In the genomic region with DNA sequence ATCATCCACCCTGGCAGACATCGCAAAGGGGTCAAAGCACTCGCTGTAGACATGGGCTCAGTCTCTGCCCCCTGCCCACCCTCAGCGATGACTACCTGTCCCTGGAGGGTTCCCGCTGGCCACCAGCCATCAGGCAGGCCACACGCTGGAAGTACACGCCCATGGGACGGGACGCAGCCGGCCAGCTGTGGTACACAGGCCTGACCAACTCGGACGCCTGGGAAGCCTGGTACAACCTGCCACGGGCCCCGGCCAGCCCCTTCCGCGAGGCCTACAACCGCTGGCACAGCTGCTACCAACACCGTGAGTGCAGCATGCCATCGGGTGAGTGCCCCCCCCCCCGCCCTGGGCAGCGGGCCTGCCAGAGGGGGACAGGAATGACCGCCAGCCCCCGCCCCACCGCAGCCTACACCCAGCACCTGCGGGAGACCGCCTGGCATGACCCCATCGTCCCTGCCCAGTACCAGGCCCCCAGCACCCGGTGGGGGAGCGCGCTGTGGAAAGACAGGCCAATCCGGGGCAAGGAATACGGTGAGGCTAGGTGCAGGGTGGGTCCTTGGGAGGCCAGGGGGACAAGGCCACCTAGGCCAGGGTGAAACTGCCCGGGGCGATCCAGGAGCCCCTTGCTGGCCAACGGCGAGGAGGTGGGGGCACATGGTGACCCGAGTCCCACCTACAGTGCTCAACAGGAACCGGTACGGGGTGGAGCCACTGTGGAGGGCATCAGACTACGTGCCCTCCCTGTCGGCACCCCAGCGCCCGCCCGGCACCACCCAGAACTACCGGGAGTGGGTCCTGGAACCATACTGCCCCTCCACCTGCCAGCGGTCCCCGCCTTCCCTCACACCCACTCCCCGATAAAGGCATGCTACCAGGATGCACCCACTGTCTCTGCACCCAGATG, we compare ENCODE assay signal across 22 cellular contexts. TPM values are rescaled to one million over a fixed set of nuclear protein-coding genes. Genes with fewer than 3 reads are reported as not detected.
DNase-seq lines count a peak whose midpoint lies in the region; ATAC-seq and TF ChIP-seq lines count a peak whose summit lies in the region.
"Had no signal": no experiment of that assay in that cellular context is flagged by ENCODE, and none has a peak within 500 bp of the region (broad histone marks: within the 10 kb centered on the region; RNA-seq: fewer than 3 reads in every experiment).

No MANE protein-coding gene starts in this region.

- ATAC-seq in heart left ventricle (peak in 3 of 4 donors; percentile 8 to 22 (median 21)), thoracic aorta (ENCODE audit: insufficient number of reproducible peaks, low FRiP score, low read depth) (no peak)
- ATAC-seq: left lung, T-cell had no signal

- H3K79me2 ChIP-seq in SK-N-SH (ENCODE audit: insufficient read depth), result no peaks in the 10 kb centered on the region

- H2AFZ ChIP-seq in SK-N-SH (ENCODE audit: low read depth), result no peak overlapping the region

- peaks cover 3% of the 10 kb centered on the region for H3F3A ChIP-seq in SK-N-SH (replicated peaks; ENCODE audit: insufficient read depth)

- H3K27me3 ChIP-seq in heart left ventricle, result no peaks in the 10 kb centered on the region
- H3K27me3 ChIP-seq in right atrium auricular region, result no peaks in the 10 kb centered on the region
- H3K27me3 ChIP-seq in thoracic aorta (replicated peaks; ENCODE audit: insufficient read depth), result no peaks in the 10 kb centered on the region
- no peaks in the 10 kb centered on the region for H3K27me3 ChIP-seq in HAP-1 (ENCODE audit: low read depth)
- H3K27me3 ChIP-seq in SK-N-SH (ENCODE audit: insufficient read depth), result no peaks in the 10 kb centered on the region
- H3K27me3 ChIP-seq: BLaER1, left lung, neutrophil, vagina had no signal

- TF ChIP-seq EP300 in SK-N-SH (IDR thresholded peaks at IDR 0.05; ENCODE audit: borderline replicate concordance in 1 of 2, low read depth in 1 of 2, low read length in 1 of 2), result no peak

- H3K4me3 Mint-ChIP-seq in activated CD4-positive, alpha-beta memory T cell treated with anti-CD3 and anti-CD28 coated beads, Interleukin-2, amount 10 ng/mL, durations not matched to agents 7 days and 5 days, result no peak overlapping the region
- H3K4me3 Mint-ChIP-seq: activated CD4-positive, alpha-beta memory T cell treated with anti-CD3 and anti-CD28 coated beads for 36 hours; activated naive CD4-positive, alpha-beta T cell treated with anti-CD3 and anti-CD28 coated beads for 36 hours; activated T-cell treated with anti-CD3 and anti-CD28 coated beads, Interleukin-2, amount 50 U/mL, for 24 hours; T-cell had no signal

- peaks cover 3% of the 10 kb centered on the region for H3K4me1 Mint-ChIP-seq in activated CD4-positive, alpha-beta memory T cell treated with anti-CD3 and anti-CD28 coated beads, Interleukin-2, amount 10 ng/mL, durations not matched to agents 7 days and 5 days

- H4K20me1 ChIP-seq in SK-N-SH (ENCODE audit: insufficient read depth), result 0 out of 2 replicates have a peak, but pooled peaks cover 7% of the 10 kb centered on the region

- peaks cover 0 to 11% (median 0%) of the 10 kb centered on the region in 12 donors for H3K4me1 ChIP-seq in heart left ventricle
- no peaks in the 10 kb centered on the region for H3K4me1 ChIP-seq in right atrium auricular region
- H3K4me1 ChIP-seq in thoracic aorta (ENCODE audit: control insufficient read depth in 1 of 2, low read depth in 2 of 2), result peaks cover 0 to 14% of the 10 kb centered on the region in 2 donors
- no peaks in the 10 kb centered on the region for H3K4me1 ChIP-seq in HAP-1
- H3K4me1 ChIP-seq in SK-N-SH (ENCODE audit: control insufficient read depth in 1 of 2, insufficient read depth in 2 of 2, low read depth in 1 of 2, low read length in 1 of 2), result no peaks in the 10 kb centered on the region; a peak in 1 of 4 replicates
- H3K4me1 ChIP-seq: BLaER1, vagina had no signal

- intact Hi-C loops in heart left ventricle (cut with DNase I), result loop anchor here in 1 of 10 donors (2.0 to 10.0 kb wide), 2 partner anchors 75 to 161 kb away; a partner anchor contains a TSS

- H3K9ac ChIP-seq in SK-N-SH, result no peak overlapping the region
- H3K9ac ChIP-seq: BLaER1, KMS-11 had no signal

- peaks cover 5% of the 10 kb centered on the region for H3K9me3 Mint-ChIP-seq in activated CD4-positive, alpha-beta memory T cell treated with anti-CD3 and anti-CD28 coated beads, Interleukin-2, amount 10 ng/mL, durations not matched to agents 7 days and 5 days
- H3K9me3 Mint-ChIP-seq: activated CD4-positive, alpha-beta memory T cell treated with anti-CD3 and anti-CD28 coated beads for 36 hours; activated naive CD4-positive, alpha-beta T cell treated with anti-CD3 and anti-CD28 coated beads for 36 hours had no signal

- H3K36me3 Mint-ChIP-seq in activated CD4-positive, alpha-beta memory T cell treated with anti-CD3 and anti-CD28 coated beads, Interleukin-2, amount 10 ng/mL, durations not matched to agents 7 days and 5 days (ENCODE audit: low read depth), result peaks cover 17% of the 10 kb centered on the region

- no peaks in the 10 kb centered on the region for H3K9me2 ChIP-seq in SK-N-SH

- H3K36me3 ChIP-seq in heart left ventricle (peaks cover 0 to 49% (median 14%) of the 10 kb centered on the region in 9 donors), right atrium auricular region (no peaks in the 10 kb centered on the region), thoracic aorta (no peaks in the 10 kb centered on the region), HAP-1 (replicated peaks) (peaks cover 21% of the 10 kb centered on the region), SK-N-SH (replicated peaks in 1 of 2; ENCODE audit: control insufficient read depth in 1 of 2, insufficient read depth in 2 of 2, low read length in 1 of 2) (peaks cover 0 to 25% of the 10 kb centered on the region in 2 experiments)

- in situ Hi-C loops in HAP-1 (cut with MboI; ENCODE audit: low sequenced_read_pairs), result no loop called here

- no peak overlapping the region for H3K27ac Mint-ChIP-seq in activated CD4-positive, alpha-beta memory T cell treated with anti-CD3 and anti-CD28 coated beads, Interleukin-2, amount 10 ng/mL, durations not matched to agents 7 days and 5 days
- H3K27ac Mint-ChIP-seq: activated CD4-positive, alpha-beta memory T cell treated with anti-CD3 and anti-CD28 coated beads for 36 hours; activated naive CD4-positive, alpha-beta T cell treated with anti-CD3 and anti-CD28 coated beads for 36 hours had no signal

- H3K27ac ChIP-seq in heart left ventricle (no peak overlapping the region), right atrium auricular region (no peak overlapping the region), thoracic aorta (peak overlapping the region; percentile 5 to 22), SK-N-SH (ENCODE audit: low read depth in 2 of 2, low read length in 1 of 2) (no peak overlapping the region; a peak in 1 of 4 replicates)
- H3K27ac ChIP-seq: BLaER1, KMS-11, left lung, vagina had no signal

- DNase-seq in heart left ventricle, result peak in 2 of 5 donors; percentile 58 to 67
- DNase-seq in right atrium auricular region (ENCODE audit: low spot score), result no peak
- peak; percentile 23 for DNase-seq in fibroblast of mammary gland (ENCODE audit: low read depth)
- DNase-seq in nucleus accumbens (lab: John Stamatoyannopoulos, UW), result peak in 43 of 56 donors; percentile 9 to 88 (median 44)
- no peak for DNase-seq in thoracic aorta (ENCODE audit: low spot score)
- no peak for DNase-seq in activated CD4-positive, alpha-beta memory T cell treated with anti-CD3 and anti-CD28 coated beads, Interleukin-2, amount 10 ng/mL, durations not matched to agents 7 days and 5 days
- no peak for DNase-seq in HAP-1 (ENCODE audit: low spot score in 2 of 2)
- no peak for DNase-seq in SK-N-SH
- DNase-seq: activated CD4-positive, alpha-beta memory T cell treated with anti-CD3 and anti-CD28 coated beads for 36 hours; activated naive CD4-positive, alpha-beta T cell treated with anti-CD3 and anti-CD28 coated beads for 36 hours; activated T-cell treated with anti-CD3 and anti-CD28 coated beads, Interleukin-2, amount 50 U/mL, for 24 hours; foreskin melanocyte; left lung; NCI-H2029 treated with DMSO at 0.1 percent for 48 hours; NCI-H524 treated with DMSO at 0.1 percent for 48 hours; stimulated activated CD4-positive, alpha-beta T cell treated with anti-CD3 and anti-CD28 coated beads, Interleukin-2, amount 100 ng/mL, for 24 hours; T-cell had no signal

- CTCF ChIA-PET in activated CD4-positive, alpha-beta memory T cell treated with anti-CD3 and anti-CD28 coated beads, Interleukin-2, amount 10 ng/mL, durations not matched to agents 7 days and 5 days (lab: Charles Lee), result interaction anchor here (0.5 to 3.5 kb wide), 2 partner anchors 13 to 39 kb away, joined by 3 to 40 read pairs; a partner anchor contains a TSS
- CTCF ChIA-PET in SK-N-SH (lab: Yijun Ruan, JAX), result interaction anchor here (1.5 to 6.0 kb wide), 2 partner anchors 14 to 15 kb away, joined by 3 to 73 read pairs; a partner anchor contains a TSS

- no peak for TF ChIP-seq RAD21 in SK-N-SH (IDR thresholded peaks at IDR 0.05; ENCODE audit: low read length)

- no peaks in the 10 kb centered on the region for H3K27me3 Mint-ChIP-seq in activated CD4-positive, alpha-beta memory T cell treated with anti-CD3 and anti-CD28 coated beads, Interleukin-2, amount 10 ng/mL, durations not matched to agents 7 days and 5 days
- H3K27me3 Mint-ChIP-seq: activated CD4-positive, alpha-beta memory T cell treated with anti-CD3 and anti-CD28 coated beads for 36 hours; activated T-cell treated with anti-CD3 and anti-CD28 coated beads, Interleukin-2, amount 50 U/mL, for 24 hours; T-cell had no signal

- no peak overlapping the region for H3K4me2 ChIP-seq in SK-N-SH
- H3K4me2 ChIP-seq: BLaER1, KMS-11 had no signal

- H3K9me3 ChIP-seq in heart left ventricle, result no peaks in the 10 kb centered on the region
- H3K9me3 ChIP-seq in right atrium auricular region, result no peaks in the 10 kb centered on the region
- H3K9me3 ChIP-seq in thoracic aorta, result no peaks in the 10 kb centered on the region
- no peaks in the 10 kb centered on the region for H3K9me3 ChIP-seq in HAP-1
- H3K9me3 ChIP-seq in SK-N-SH, result no peaks in the 10 kb centered on the region
- H3K9me3 ChIP-seq: BLaER1, left lung, neutrophil, vagina had no signal

- H3K4me3 ChIP-seq in heart left ventricle (no peak overlapping the region), right atrium auricular region (no peak overlapping the region), fibroblast of mammary gland (ENCODE audit: control insufficient read depth, low read depth, low read length) (no peak overlapping the region), thoracic aorta (no peak overlapping the region), HAP-1 (no peak overlapping the region), SK-N-SH (ENCODE audit: low read depth in 2 of 2, low read length in 1 of 2) (no peak overlapping the region)
- H3K4me3 ChIP-seq: BLaER1, left lung, vagina had no signal

- POLR2A ChIA-PET in activated CD4-positive, alpha-beta memory T cell treated with anti-CD3 and anti-CD28 coated beads, Interleukin-2, amount 10 ng/mL, durations not matched to agents 7 days and 5 days (lab: Charles Lee), result no interaction called here
- POLR2A ChIA-PET in SK-N-SH (lab: Yijun Ruan, JAX), result no interaction called here

- 80 to 90% (median 85%) methylated on average over 30 to 47 of the region's 47 CpGs for WGBS in heart left ventricle, 4 donors
- WGBS in SK-N-SH (ENCODE audit: low lambda C conversion rate), result 89% methylated on average over 11 of the region's 47 CpGs

- TF ChIP-seq POLR2A in heart left ventricle (IDR thresholded peaks at IDR 0.05), result no peak

- TF ChIP-seq CTCF in heart left ventricle (IDR thresholded peaks at IDR 0.05) (no peak), right atrium auricular region (IDR thresholded peaks at IDR 0.05) (no peak), fibroblast of mammary gland (conservative IDR thresholded peaks at IDR 0.05; ENCODE audit: control insufficient read depth, insufficient read depth, low read depth, low read length) (no peak), thoracic aorta (IDR thresholded peaks at IDR 0.05) (no peak), SK-N-SH (IDR thresholded peaks at IDR 0.05) (no peak)

RNA-seq across cellular contexts. Expression of a gene that starts 4.4 kb away (rescaled TPM):
- total RNA-seq in heart left ventricle, result 1 to 10 TPM in 3 of 9 donors, under 1 TPM in 3, not detected in 3; 0.63 to 1.8 (median 0.93) TPM
- polyA plus RNA-seq in heart left ventricle, result not detected
- not detected for total RNA-seq in right atrium auricular region
- total RNA-seq in thoracic aorta, result not detected
- total RNA-seq in activated CD4-positive, alpha-beta memory T cell treated with anti-CD3 and anti-CD28 coated beads, Interleukin-2, amount 10 ng/mL, durations not matched to agents 7 days and 5 days, result 1 to 10 TPM; 4.3 to 6.6 TPM
- 0.12 TPM in 1 of 2 replicates, not detected in the other for polyA plus RNA-seq in SK-N-SH (2012; rRNA removed)
- polyA plus RNA-seq in SK-N-SH (2012; cell fraction: cytosol; rRNA removed), result not detected in 2 replicates
- polyA plus RNA-seq in SK-N-SH (2012; cell fraction: nucleus; rRNA removed), result 0.14 and 0.34 TPM in 2 replicates
- total RNA-seq: skeletal muscle tissue, vagina had no signal

RNA-seq across cellular contexts. Expression of a gene that starts 14.0 kb away (rescaled TPM):
- total RNA-seq in heart left ventricle (10 to 100 TPM; 15.7 to 62.8 (median 23.4) TPM), right atrium auricular region (10 to 100 TPM; 15.8 to 35.4 TPM), thoracic aorta (100 to 1,000 TPM in 1 of 2 donors, 10 to 100 TPM in 1; 85.6 to 112 TPM)
- polyA plus RNA-seq in heart left ventricle (10 to 100 TPM; 19.0 to 51.8 TPM), SK-N-SH (2012; rRNA removed) (45.9 and 53.3 TPM in 2 replicates)
- 10 to 100 TPM; 51.4 to 55.1 TPM for total RNA-seq in activated CD4-positive, alpha-beta memory T cell treated with anti-CD3 and anti-CD28 coated beads, Interleukin-2, amount 10 ng/mL, durations not matched to agents 7 days and 5 days
- polyA plus RNA-seq in SK-N-SH (2012; cell fraction: cytosol; rRNA removed), result 23.5 and 33.7 TPM in 2 replicates
- 152 and 202 TPM in 2 replicates for polyA plus RNA-seq in SK-N-SH (2012; cell fraction: nucleus; rRNA removed)

RNA-seq across cellular contexts. Expression of a gene that starts 29.3 kb away (rescaled TPM):
- 10 to 100 TPM; 24.8 to 65.6 (median 35.4) TPM for total RNA-seq in heart left ventricle
- 10 to 100 TPM; 48.8 to 68.6 TPM for polyA plus RNA-seq in heart left ventricle
- total RNA-seq in right atrium auricular region, result 10 to 100 TPM; 51.8 to 52.5 TPM
- total RNA-seq in thoracic aorta, result 100 to 1,000 TPM in 1 of 2 donors, 10 to 100 TPM in 1; 90.8 to 120 TPM
- total RNA-seq in activated CD4-positive, alpha-beta memory T cell treated with anti-CD3 and anti-CD28 coated beads, Interleukin-2, amount 10 ng/mL, durations not matched to agents 7 days and 5 days, result 10 to 100 TPM; 52.9 to 53.4 TPM
- polyA plus RNA-seq in SK-N-SH (2012; rRNA removed), result 88.2 and 92.0 TPM in 2 replicates
- polyA plus RNA-seq in SK-N-SH (2012; cell fraction: cytosol; rRNA removed), result 70.6 and 79.6 TPM in 2 replicates
- 217 and 375 TPM in 2 replicates for polyA plus RNA-seq in SK-N-SH (2012; cell fraction: nucleus; rRNA removed)

RNA-seq across cellular contexts. Expression of a gene that starts 37.3 kb away (rescaled TPM):
- total RNA-seq in heart left ventricle, result 10 to 100 TPM; 15.4 to 41.0 (median 26.4) TPM
- polyA plus RNA-seq in heart left ventricle, result 10 to 100 TPM; 13.9 to 23.5 TPM
- 10 to 100 TPM; 20.6 to 21.7 TPM for total RNA-seq in right atrium auricular region
- total RNA-seq in thoracic aorta, result 10 to 100 TPM; 29.6 to 33.8 TPM
- total RNA-seq in activated CD4-positive, alpha-beta memory T cell treated with anti-CD3 and anti-CD28 coated beads, Interleukin-2, amount 10 ng/mL, durations not matched to agents 7 days and 5 days, result 10 to 100 TPM; 72.2 to 75.6 TPM
- polyA plus RNA-seq in SK-N-SH (2012; rRNA removed), result 27.1 and 36.3 TPM in 2 replicates
- polyA plus RNA-seq in SK-N-SH (2012; cell fraction: cytosol; rRNA removed), result 10.7 and 16.5 TPM in 2 replicates
- 74.3 and 97.6 TPM in 2 replicates for polyA plus RNA-seq in SK-N-SH (2012; cell fraction: nucleus; rRNA removed)

RNA-seq across cellular contexts. Expression of a gene that starts 41.9 kb away (rescaled TPM):
- 1 to 10 TPM in 8 of 9 donors, under 1 TPM in 1; 1.00 to 3.3 (median 2.1) TPM for total RNA-seq in heart left ventricle
- 1 to 10 TPM; 1.2 TPM for polyA plus RNA-seq in heart left ventricle
- 1 to 10 TPM in 1 of 2 donors, under 1 TPM in 1; 0.96 to 1.5 TPM for total RNA-seq in right atrium auricular region
- 1 to 10 TPM; 1.1 to 1.6 TPM for total RNA-seq in thoracic aorta
- total RNA-seq in activated CD4-positive, alpha-beta memory T cell treated with anti-CD3 and anti-CD28 coated beads, Interleukin-2, amount 10 ng/mL, durations not matched to agents 7 days and 5 days, result under 1 TPM; 0.15 to 0.20 TPM
- 0.20 and 0.26 TPM in 2 replicates for polyA plus RNA-seq in SK-N-SH (2012; rRNA removed)
- polyA plus RNA-seq in SK-N-SH (2012; cell fraction: cytosol; rRNA removed), result 0.10 and 0.14 TPM in 2 replicates
- polyA plus RNA-seq in SK-N-SH (2012; cell fraction: nucleus; rRNA removed), result 0.54 and 0.60 TPM in 2 replicates
- total RNA-seq: skeletal muscle tissue had no signal

Comparison
In these comparisons a context has a peak if more than half of its experiments do, and no peak if none do; other contexts are left out.
1. DNase-seq: peak in fibroblast of mammary gland (single experiment) and nucleus accumbens (43 of 56); none in right atrium auricular region (single experiment), thoracic aorta (single experiment), activated CD4-positive, alpha-beta memory T cell treated with anti-CD3 and anti-CD28 coated beads, Interleukin-2, amount 10 ng/mL, durations not matched to agents 7 days and 5 days (single experiment), HAP-1 (0 of 2) and SK-N-SH (single experiment).
2. H3K27ac ChIP-seq: peak in thoracic aorta (2 of 2); none in heart left ventricle (0 of 12), right atrium auricular region (0 of 2) and SK-N-SH (0 of 2).